Comparison of ENCODE assay signal across 16 cellular contexts in the genomic region with DNA sequence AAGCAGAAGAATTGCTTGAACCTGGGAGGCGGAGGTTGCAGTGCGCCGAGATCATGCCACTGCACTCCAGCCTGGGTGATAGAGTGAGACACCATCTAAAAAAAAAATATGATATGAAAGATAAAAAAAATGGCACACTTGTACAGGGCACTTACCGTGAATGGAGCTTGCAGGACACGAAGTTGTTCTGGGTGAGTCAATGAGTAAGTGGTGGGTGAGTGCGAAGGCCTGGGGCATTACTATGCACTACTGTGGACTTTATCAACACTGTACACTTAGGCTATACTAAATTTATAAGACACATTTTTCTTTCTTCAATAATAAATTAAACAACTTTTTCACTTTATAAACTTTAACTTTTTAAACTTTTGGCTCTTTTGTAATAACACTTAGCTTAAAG. TPM values are rescaled to one million over a fixed set of nuclear protein-coding genes. Genes with fewer than 3 reads are reported as not detected.
DNase-seq lines count a peak whose midpoint lies in the region; ATAC-seq and TF ChIP-seq lines count a peak whose summit lies in the region.
"Had no signal": no experiment of that assay in that cellular context is flagged by ENCODE, and none has a peak within 500 bp of the region (broad histone marks: within the 10 kb centered on the region; RNA-seq: fewer than 3 reads in every experiment).

No MANE protein-coding gene starts in this region.

- H3K79me2 ChIP-seq in mammary epithelial cell (ENCODE audit: insufficient read depth, low read length), result no peaks in the 10 kb centered on the region

- peak; percentile 40; the same call in 1 of the 2 replicates for ATAC-seq in IMR-90 (ENCODE audit: low read depth)
- ATAC-seq in stimulated activated memory B cell treated with anti-CD40 and anti-IgM and Interleukin-4, amounts not matched to agents 10 μg/mL and 1 μg/mL and 100 μg/mL, for 72 hours, result no peak
- ATAC-seq: CD8-positive, alpha-beta T cell had no signal

- no peak overlapping the region for H2BK15ac ChIP-seq in IMR-90 (ENCODE audit: low read depth, low read length)

- H3K36me3 ChIP-seq in IMR-90 (ENCODE audit: control insufficient read depth, insufficient read depth, low read length) (no peaks in the 10 kb centered on the region), mammary epithelial cell (ENCODE audit: insufficient read depth, low read length) (no peaks in the 10 kb centered on the region)

- no peak overlapping the region for H2BK120ac ChIP-seq in IMR-90 (ENCODE audit: low read depth, low read length)

- CTCF ChIA-PET in IMR-90 (lab: Yijun Ruan, JAX) (no interaction called here), mammary epithelial cell (lab: Charles Lee; ENCODE audit: low non-redundant PET) (no interaction called here)

- H3K4me3 Mint-ChIP-seq in stimulated activated memory B cell treated with anti-CD40 and anti-IgM and Interleukin-4, amounts not matched to agents 10 μg/mL and 1 μg/mL and 100 μg/mL, for 72 hours, result no peak overlapping the region
- H3K4me3 Mint-ChIP-seq: B cell; CD8-positive, alpha-beta T cell; H9 had no signal

- no peak overlapping the region for H2BK20ac ChIP-seq in IMR-90 (ENCODE audit: low read depth, low read length)

- H3K4me1 ChIP-seq in IMR-90 (ENCODE audit: control insufficient read depth, insufficient read depth, low read length) (peaks cover 5% of the 10 kb centered on the region), mammary epithelial cell (ENCODE audit: insufficient read depth, low read length) (no peaks in the 10 kb centered on the region)
- H3K4me1 ChIP-seq: BLaER1 treated with 17β-estradiol and CSF1 and Interleukin-3, amounts not matched to agents 10 nM and 100 nM had no signal

- TF ChIP-seq POLR2A in IMR-90 (IDR thresholded peaks at IDR 0.05; ENCODE audit: low read depth, low read length), result no peak

- H3K9me1 ChIP-seq in IMR-90 (ENCODE audit: insufficient read depth, low read length), result no peaks in the 10 kb centered on the region

- H3K4me1 Mint-ChIP-seq in stimulated activated memory B cell treated with anti-CD40 and anti-IgM and Interleukin-4, amounts not matched to agents 10 μg/mL and 1 μg/mL and 100 μg/mL, for 72 hours, result no peaks in the 10 kb centered on the region
- H3K4me1 Mint-ChIP-seq: B cell, H9 had no signal

- H4K91ac ChIP-seq in IMR-90 (ENCODE audit: insufficient read depth, low read depth, low read length), result no peak overlapping the region

- POLR2A ChIA-PET in IMR-90 (lab: Charles Lee; ENCODE audit: unreplicated experiment), result interaction anchor here (0.5 to 0.7 kb wide), 3 partner anchors 36 to 1029 kb away, joined by 5 to 12 read pairs (median 5); no protein-coding TSS in a partner anchor

- H3K27me3 ChIP-seq in IMR-90 (ENCODE audit: control insufficient read depth, insufficient read depth, low read length) (peaks cover 13% of the 10 kb centered on the region), mammary epithelial cell (ENCODE audit: insufficient read depth, low read length) (peaks cover 2% of the 10 kb centered on the region)
- H3K27me3 ChIP-seq: BLaER1 treated with 17β-estradiol and CSF1 and Interleukin-3, amounts not matched to agents 10 nM and 100 nM had no signal

- peaks cover 6% of the 10 kb centered on the region for H3K9me3 Mint-ChIP-seq in stimulated activated memory B cell treated with anti-CD40 and anti-IgM and Interleukin-4, amounts not matched to agents 10 μg/mL and 1 μg/mL and 100 μg/mL, for 72 hours
- H3K9me3 Mint-ChIP-seq: H9 had no signal

- in situ Hi-C loops in IMR-90 (cut with MboI; ENCODE audit: low sequenced_read_pairs), result no loop called here
- in situ Hi-C loops in mammary epithelial cell (cut with MboI; ENCODE audit: low sequenced_read_pairs in 2 of 2), result no loop called here

- H3K4me3 ChIP-seq in IMR-90 (ENCODE audit: insufficient read depth, low read depth, low read length), result no peak overlapping the region
- H3K4me3 ChIP-seq in mammary epithelial cell (replicated peaks in 1 of 3; ENCODE audit: insufficient read depth in 1 of 3, low read depth in 2 of 3, low read length in 3 of 3), result no peak overlapping the region
- H3K4me3 ChIP-seq: BLaER1 treated with 17β-estradiol and CSF1 and Interleukin-3, amounts not matched to agents 10 nM and 100 nM had no signal

- H2AK5ac ChIP-seq in IMR-90 (ENCODE audit: low read depth, low read length), result no peak overlapping the region

- H3K4ac ChIP-seq in IMR-90 (ENCODE audit: low read depth, low read length), result no peak overlapping the region

- no CpG with 5 or more reads among the region's 6 CpGs for WGBS in IMR-90 (ENCODE audit: extremely low coverage in 2 of 2, insufficient read length in 1 of 2), 2 experiments
- WGBS in mammary epithelial cell (ENCODE audit: low coverage, missing lambda C conversion rate), result 67% methylated on average over 2 of the region's 6 CpGs

- TF ChIP-seq RAD21 in IMR-90 (IDR thresholded peaks at IDR 0.05; ENCODE audit: low read length), result no peak

- H3K4me2 ChIP-seq in IMR-90 (ENCODE audit: low read depth, low read length) (no peak overlapping the region), mammary epithelial cell (ENCODE audit: insufficient read depth, low read depth, low read length) (no peak overlapping the region)
- H3K4me2 ChIP-seq: BLaER1 treated with 17β-estradiol and CSF1 and Interleukin-3, amounts not matched to agents 10 nM and 100 nM had no signal

- H3K79me1 ChIP-seq in IMR-90 (ENCODE audit: low read depth in 1 of 2, low read length in 2 of 2), result no peaks in the 10 kb centered on the region

- H3K9me3 ChIP-seq in IMR-90 (ENCODE audit: control insufficient read depth, insufficient read depth, low read length), result no peaks in the 10 kb centered on the region
- H3K9me3 ChIP-seq in mammary epithelial cell (replicated peaks; ENCODE audit: insufficient read depth, low read length), result no peaks in the 10 kb centered on the region

- no peak for TF ChIP-seq CTCF in IMR-90 (conservative IDR thresholded peaks at IDR 0.05; ENCODE audit: low read depth, low read length)
- no peak for TF ChIP-seq CTCF in mammary epithelial cell (conservative IDR thresholded peaks at IDR 0.05 in 1 of 2, IDR thresholded peaks at IDR 0.05 in 1 of 2; ENCODE audit: extremely low read depth in 1 of 2, insufficient read depth in 1 of 2, low read depth in 1 of 2, low read length in 2 of 2)

- H4K20me1 ChIP-seq in IMR-90 (ENCODE audit: insufficient read depth, low read length), result no peaks in the 10 kb centered on the region
- H4K20me1 ChIP-seq in mammary epithelial cell (ENCODE audit: insufficient read depth, low read length), result no peaks in the 10 kb centered on the region
- H4K20me1 ChIP-seq: BLaER1 treated with 17β-estradiol and CSF1 and Interleukin-3, amounts not matched to agents 10 nM and 100 nM had no signal

- intact Hi-C loops in IMR-90 (cut with micrococcal nuclease) (no loop called here), posterior vena cava (cut with DNase I) (no loop called here), mammary epithelial cell (cut with micrococcal nuclease) (no loop called here)

- no peak overlapping the region for H3K27ac ChIP-seq in IMR-90 (ENCODE audit: insufficient read depth, low read length)
- no peak overlapping the region for H3K27ac ChIP-seq in mammary epithelial cell (ENCODE audit: insufficient read depth, low read depth, low read length)
- H3K27ac ChIP-seq: BLaER1 treated with 17β-estradiol and CSF1 and Interleukin-3, amounts not matched to agents 10 nM and 100 nM had no signal

- H3K18ac ChIP-seq in IMR-90 (ENCODE audit: low read depth, low read length), result no peak overlapping the region

- peaks cover 24% of the 10 kb centered on the region for H3K36me3 Mint-ChIP-seq in stimulated activated memory B cell treated with anti-CD40 and anti-IgM and Interleukin-4, amounts not matched to agents 10 μg/mL and 1 μg/mL and 100 μg/mL, for 72 hours
- H3K36me3 Mint-ChIP-seq: CD8-positive, alpha-beta T cell had no signal

- no peaks in the 10 kb centered on the region for H3K27me3 Mint-ChIP-seq in stimulated activated memory B cell treated with anti-CD40 and anti-IgM and Interleukin-4, amounts not matched to agents 10 μg/mL and 1 μg/mL and 100 μg/mL, for 72 hours
- H3K27me3 Mint-ChIP-seq: B cell had no signal

- H4K5ac ChIP-seq in IMR-90 (ENCODE audit: low read depth, low read length), result no peak overlapping the region

- DNase-seq in Daoy (ENCODE audit: low read depth) (peak; percentile 53), IMR-90 (peak; percentile 56), RKO (ENCODE audit: low spot score) (peak; percentile 26), posterior vena cava (ENCODE audit: low spot score) (peak; percentile 29), NCI-H774 (lab: John Stamatoyannopoulos, UW) (no peak), mammary epithelial cell (no peak), T-helper 2 cell (no peak)
- DNase-seq: 8988T; Calu3; CD8-positive, alpha-beta T cell; H9 had no signal

- H3K23ac ChIP-seq in IMR-90 (ENCODE audit: low read depth, low read length), result no peak overlapping the region

- dilution Hi-C loops in IMR-90 (cut with HindIII; ENCODE audit: low sequenced_read_pairs, unreplicated experiment), result no loop called here
- dilution Hi-C loops in mammary epithelial cell (cut with HindIII; ENCODE audit: low sequenced_read_pairs), result no loop called here

- H3K9ac ChIP-seq in IMR-90 (ENCODE audit: low read depth, low read length) (no peak overlapping the region), mammary epithelial cell (ENCODE audit: insufficient read depth, low read length) (no peak overlapping the region)
- H3K9ac ChIP-seq: BLaER1 treated with 17β-estradiol and CSF1 and Interleukin-3, amounts not matched to agents 10 nM and 100 nM had no signal

- H2AFZ ChIP-seq in IMR-90 (replicated peaks; ENCODE audit: low read length, poor library complexity) (no peak overlapping the region), mammary epithelial cell (ENCODE audit: low read depth, low read length) (no peak overlapping the region)

- H2AK9ac ChIP-seq in IMR-90 (replicated peaks; ENCODE audit: low read depth, low read length, poor library complexity), result no peak overlapping the region

- no peak overlapping the region for H3K56ac ChIP-seq in IMR-90 (ENCODE audit: extremely low read depth, insufficient read depth, low read length)

- H3K14ac ChIP-seq in IMR-90 (replicated peaks; ENCODE audit: low read depth, low read length), result no peak overlapping the region

- no peak overlapping the region for H3K27ac Mint-ChIP-seq in stimulated activated memory B cell treated with anti-CD40 and anti-IgM and Interleukin-4, amounts not matched to agents 10 μg/mL and 1 μg/mL and 100 μg/mL, for 72 hours
- H3K27ac Mint-ChIP-seq: B cell; CD8-positive, alpha-beta T cell; H9 had no signal

- H2BK5ac ChIP-seq in IMR-90 (ENCODE audit: low read depth, low read length, poor library complexity, severe bottlenecking), result no peak overlapping the region

- BruUV-seq in IMR-90 (replicated peaks; lab: Mats Ljungman, UMichigan) (no TSS peak), mammary epithelial cell (replicated peaks; lab: Mats Ljungman, UMichigan) (no TSS peak)

- H4K8ac ChIP-seq in IMR-90 (ENCODE audit: low read depth in 2 of 2, low read length in 2 of 2), result no peak overlapping the region

RNA-seq across cellular contexts. Expression of a gene that starts 37.0 kb away (rescaled TPM):
- 13.4 and 16.4 TPM in 2 replicates for total RNA-seq in Daoy (2014; rRNA removed; shearing (Covaris generic))
- total RNA-seq in IMR-90 (2012; rRNA removed), result under 0.01 TPM in 2 replicates
- polyA plus RNA-seq in IMR-90 (2012; rRNA removed), result 0.31 and 0.37 TPM in 2 replicates
- 0.35 and 0.56 TPM in 2 replicates for polyA plus RNA-seq in IMR-90 (2012; cell fraction: cytosol; rRNA removed)
- 0.54 and 0.72 TPM in 2 replicates for polyA plus RNA-seq in IMR-90 (2012; cell fraction: nucleus; rRNA removed; ENCODE audit: low replicate concordance)
- 1 to 10 TPM in 1 of 2 donors, under 1 TPM in 1; 1.00 to 1.3 TPM for total RNA-seq in posterior vena cava
- not detected for total RNA-seq in mammary epithelial cell
- polyA plus RNA-seq in mammary epithelial cell, result 0.08 TPM
- polyA minus RNA-seq in mammary epithelial cell, result not detected
- total RNA-seq: Calu3; CD8-positive, alpha-beta T cell; G401; HT-29 had no signal

Comparison
In these comparisons a context has a peak if more than half of its experiments do, and no peak if none do; other contexts are left out.
1. DNase-seq: peak in Daoy (single experiment), IMR-90 (single experiment), RKO (single experiment) and posterior vena cava (single experiment); none in NCI-H774 (single experiment), mammary epithelial cell (single experiment) and T-helper 2 cell (0 of 5).